In genomic region chr1:222167111-222167510, GRCh38 we compare ENCODE assay signal across 8 cellular contexts.
DNase-seq lines count a peak whose midpoint lies in the region; FAIRE-seq and TF ChIP-seq lines count a peak whose summit lies in the region.

No MANE protein-coding gene starts in this region.

- FAIRE-seq in GM18507 (lab: Jason Lieb, UNC) = peak; percentile 12

- no peak overlapping the region for H3K27ac ChIP-seq in HL-60 (replicated peaks)

- intact Hi-C loops in head of caudate nucleus (cut with DNase I) = loop anchor here (10.0 kb wide), 1 partner anchor 422 kb away; the partner anchor contains the start of gene DUSP10

- no peak overlapping the region for H3K4me3 ChIP-seq in HL-60 (replicated peaks; ENCODE audit: insufficient read depth, low read length)

- peak; percentile 65 for TF ChIP-seq CTCF in HL-60 (IDR thresholded peaks at IDR 0.05; ENCODE audit: insufficient read depth, low read length)

- no peaks in the 10 kb centered on the region for H3K27me3 ChIP-seq in HL-60 (ENCODE audit: insufficient read depth, poor library complexity, severe bottlenecking)

- DNase-seq in CMK (ENCODE audit: low read depth) (peak; percentile 17), GM18507 (ENCODE audit: extremely low spot score, insufficient read length, low read depth) (no peak), HL-60 (ENCODE audit: low read depth in 1 of 2, low spot score in 1 of 2) (peak in 1 of 2 experiments; percentile 21), T1000 (lab: John Stamatoyannopoulos, UW) (peak; percentile 74), head of caudate nucleus (peak in 34 of 42 donors; percentile 8 to 75 (median 32)), NCI-H510A (lab: John Stamatoyannopoulos, UW) (no peak), DMS79 (lab: John Stamatoyannopoulos, UW) (no peak)
- peak in 2 of 3 donors; percentile 3 to 15 for DNase-seq in stimulated activated CD4-positive, alpha-beta T cell treated with anti-CD3 and anti-CD28 coated beads, TNF-alpha, amount 100 ng/mL, for 48 hours (ENCODE audit: low read depth in 3 of 3)

Comparison
In these comparisons a context has a peak if more than half of its experiments do, and no peak if none do; other contexts are left out.
1. DNase-seq: peak in CMK (single experiment), T1000 (single experiment), head of caudate nucleus (34 of 42) and stimulated activated CD4-positive, alpha-beta T cell treated with anti-CD3 and anti-CD28 coated beads, TNF-alpha, amount 100 ng/mL, for 48 hours (2 of 3); none in GM18507 (single experiment), NCI-H510A (single experiment) and DMS79 (single experiment).